ENCODE assay signal across 8 cellular contexts in genomic region chr20:38033330-38034107, GRCh38. TPM values are rescaled to one million over a fixed set of nuclear protein-coding genes. Genes with fewer than 3 reads are reported as not detected.
DNase-seq lines count a peak whose midpoint lies in the region; TF ChIP-seq lines count a peak whose summit lies in the region.

TSS of gene RPRD1B (plus strand) at chr20:38033746. CDS start at chr20:38033948, 202 bp downstream.
TSS of gene TTI1 (minus strand) at chr20:38033456. CDS start at chr20:38013816, 19,640 bp downstream.

- H3K9ac ChIP-seq in MM.1S (ENCODE audit: low read length): peak within 1 kb of the TSS; percentile 93

- H3K4me1 ChIP-seq in MM.1S (ENCODE audit: low read length): peaks cover 34% of the 10 kb centered on the region

- no peaks in the 10 kb centered on the region for H3K9me2 ChIP-seq in MM.1S (replicated peaks; ENCODE audit: insufficient read depth, low read length)

- H3K4me3 ChIP-seq in H7 (ENCODE audit: insufficient read depth, low read depth, low read length) (peak within 1 kb of the TSS; percentile 78), MM.1S (ENCODE audit: low read length) (peak within 1 kb of the TSS; percentile 99)

- H3K36me3 ChIP-seq in H7 (replicated peaks; ENCODE audit: control insufficient read depth, insufficient read depth, low read length) (peaks cover 3% of the 10 kb centered on the region), MM.1S (replicated peaks; ENCODE audit: insufficient read depth, low read length) (no peaks in the 10 kb centered on the region; the same call in 1 of the 2 replicates)

- peaks cover 26% of the 10 kb centered on the region for H3K9me3 Mint-ChIP-seq in nephron progenitor cell
- no peaks in the 10 kb centered on the region for H3K9me3 Mint-ChIP-seq in stimulated activated naive CD8-positive, alpha-beta T cell treated with anti-CD3 and anti-CD28 coated beads, Interleukin-15, Interleukin-2, amounts not matched to agents 100 ng/mL and 50 ng/mL, for 24 hours

- H3K27ac ChIP-seq in MM.1S (ENCODE audit: low read length): peak within 1 kb of the TSS; percentile 80

- H3K79me2 ChIP-seq in MM.1S (ENCODE audit: low read length): peaks cover 100% of the 10 kb centered on the region

- peak within 1 kb of the TSS; percentile 99 for H3K27ac Mint-ChIP-seq in nephron progenitor cell
- H3K27ac Mint-ChIP-seq in stimulated activated naive CD8-positive, alpha-beta T cell treated with anti-CD3 and anti-CD28 coated beads, Interleukin-15, Interleukin-2, amounts not matched to agents 100 ng/mL and 50 ng/mL, for 24 hours: peak within 1 kb of the TSS; percentile 98

- peak within 1 kb of the TSS; percentile 92 for H3K4me3 Mint-ChIP-seq in nephron progenitor cell
- H3K4me3 Mint-ChIP-seq in stimulated activated naive CD8-positive, alpha-beta T cell treated with anti-CD3 and anti-CD28 coated beads, Interleukin-15, Interleukin-2, amounts not matched to agents 100 ng/mL and 50 ng/mL, for 24 hours: peak within 1 kb of the TSS; percentile 93

- peaks cover 34% of the 10 kb centered on the region for H3K4me1 Mint-ChIP-seq in nephron progenitor cell
- H3K4me1 Mint-ChIP-seq in stimulated activated naive CD8-positive, alpha-beta T cell treated with anti-CD3 and anti-CD28 coated beads, Interleukin-15, Interleukin-2, amounts not matched to agents 100 ng/mL and 50 ng/mL, for 24 hours (ENCODE audit: low read depth): peaks cover 70% of the 10 kb centered on the region

- H3F3A ChIP-seq in MM.1S (ENCODE audit: insufficient read depth, low read length): no peaks in the 10 kb centered on the region

- H4K20me1 ChIP-seq in MM.1S (ENCODE audit: insufficient read depth, low read length): no peaks in the 10 kb centered on the region

- TF ChIP-seq CTCF in MM.1S (IDR thresholded peaks at IDR 0.05; ENCODE audit: low read length) (no peak), nephron progenitor cell (IDR thresholded peaks at IDR 0.05) (no peak)

- no peaks in the 10 kb centered on the region for H3K27me3 ChIP-seq in H7 (ENCODE audit: control insufficient read depth, insufficient read depth, low read length)
- H3K27me3 ChIP-seq in MM.1S (replicated peaks; ENCODE audit: insufficient read depth, low read length): no peaks in the 10 kb centered on the region

- H3K36me3 Mint-ChIP-seq in nephron progenitor cell (ENCODE audit: low read depth): peaks cover 70% of the 10 kb centered on the region
- peaks cover 52% of the 10 kb centered on the region for H3K36me3 Mint-ChIP-seq in stimulated activated naive CD8-positive, alpha-beta T cell treated with anti-CD3 and anti-CD28 coated beads, Interleukin-15, Interleukin-2, amounts not matched to agents 100 ng/mL and 50 ng/mL, for 24 hours (ENCODE audit: low read depth)

- peak within 1 kb of the TSS; percentile 93 for H2AFZ ChIP-seq in MM.1S (ENCODE audit: low read length)

- H3K27me3 Mint-ChIP-seq in nephron progenitor cell (ENCODE audit: low read depth, poor library complexity): no peaks in the 10 kb centered on the region
- H3K27me3 Mint-ChIP-seq in stimulated activated naive CD8-positive, alpha-beta T cell treated with anti-CD3 and anti-CD28 coated beads, Interleukin-15, Interleukin-2, amounts not matched to agents 100 ng/mL and 50 ng/mL, for 24 hours: no peaks in the 10 kb centered on the region

- DNase-seq in ELR (ENCODE audit: low read depth) (peak; percentile 96), H7 (peak; percentile 89), MM.1S (peak; percentile 92), SIG-M5 treated with dmso at 0.1 percent for 504 hours (lab: John Stamatoyannopoulos, UW; ENCODE audit: unreplicated experiment) (peak; percentile 90), activated gamma-delta T cell treated with Interleukin-2 at 50 U/mL for 16 hours (peak; percentile 84), fibroblast of the conjunctiva (ENCODE audit: low read depth) (peak; percentile 44), nephron progenitor cell (peak; percentile 81)

- no peaks in the 10 kb centered on the region for H3K9me3 ChIP-seq in MM.1S (replicated peaks; ENCODE audit: insufficient read depth, low read length)

- peak within 1 kb of the TSS; percentile 92 for H3K4me2 ChIP-seq in MM.1S (ENCODE audit: low read depth, low read length)

RNA-seq across cellular contexts. Expression of gene RPRD1B, which starts in this region (rescaled TPM):
- total RNA-seq in H7 (2014; rRNA removed; shearing (Covaris generic)): 12.7 and 22.5 TPM in 2 replicates

RNA-seq across cellular contexts. Expression of gene TTI1, which starts in this region (rescaled TPM):
- total RNA-seq in H7 (2014; rRNA removed; shearing (Covaris generic)): 52.9 and 53.5 TPM in 2 replicates

Comparison
In these comparisons a context has a peak if more than half of its experiments do, and no peak if none do; other contexts are left out.
1. Peak in every context shown above with its lines: DNase-seq, H3K4me3 ChIP-seq and H3K27ac ChIP-seq.
2. DNase-seq: peak in every context shown above with its lines; median percentile 96 in ELR; 92 in MM.1S; 90 in SIG-M5 treated with dmso at 0.1 percent for 504 hours; 89 in H7; 84 in activated gamma-delta T cell treated with Interleukin-2 at 50 U/mL for 16 hours; 81 in nephron progenitor cell; 44 in fibroblast of the conjunctiva.